Comparison of ENCODE assay signal across 8 cellular contexts in the genomic region with DNA sequence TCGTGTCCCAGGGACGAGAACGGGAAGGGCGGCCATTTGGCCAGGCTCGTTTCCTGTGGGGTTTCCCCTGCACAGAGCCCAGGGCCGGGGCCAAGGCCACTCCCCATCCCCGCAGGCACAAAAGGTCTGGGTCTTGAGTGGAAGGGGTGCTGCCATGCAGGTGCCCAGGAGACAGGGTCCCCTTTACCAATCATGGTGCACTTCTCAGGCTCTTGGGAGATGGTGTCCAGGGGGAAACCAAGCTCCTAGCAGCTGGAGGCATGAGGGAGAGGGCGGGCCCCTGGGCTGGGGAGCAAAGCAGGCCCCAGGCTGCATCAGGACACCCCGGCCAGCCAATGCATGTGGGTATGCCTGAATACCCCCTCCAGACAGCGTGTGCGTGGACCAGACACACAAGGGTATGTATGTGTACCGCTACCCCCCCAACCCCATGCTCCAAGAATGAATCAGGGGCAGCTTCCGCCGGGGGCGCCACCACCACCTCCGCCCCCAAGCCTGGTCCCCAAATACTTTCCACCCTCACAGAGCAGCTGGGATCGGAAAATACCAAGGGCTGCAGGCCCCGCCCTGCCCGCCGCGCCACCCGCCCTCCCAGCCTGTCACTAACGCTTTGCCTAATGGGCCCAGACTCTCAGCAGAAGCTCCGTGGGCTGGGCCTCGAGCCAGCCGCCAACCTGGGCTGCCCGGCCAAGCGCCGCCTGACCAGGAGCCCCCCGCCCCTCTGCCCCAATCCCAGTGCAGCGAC. TPM values are rescaled to one million over a fixed set of nuclear protein-coding genes. Genes with fewer than 3 reads are reported as not detected.
DNase-seq lines count a peak whose midpoint lies in the region; ATAC-seq and TF ChIP-seq lines count a peak whose summit lies in the region.

No MANE protein-coding gene starts in this region.

- no peak for TF ChIP-seq CTCF in GM13977 (IDR thresholded peaks at IDR 0.05; ENCODE audit: extremely low read depth, insufficient read depth, missing control alignments)

- H3K36me3 ChIP-seq in SJCRH30 (peaks cover 43% of the 10 kb centered on the region), rectal smooth muscle tissue (ENCODE audit: control insufficient read depth, insufficient read depth, low read length) (peaks cover 11% of the 10 kb centered on the region), aorta (ENCODE audit: control insufficient read depth in 1 of 2, insufficient read depth in 2 of 2, low read length in 1 of 2) (peaks cover 0 to 4% of the 10 kb centered on the region in 2 donors)

- H3K9me3 ChIP-seq in SJCRH30 (replicated peaks) = no peaks in the 10 kb centered on the region
- H3K9me3 ChIP-seq in aorta (ENCODE audit: control insufficient read depth, low read length) = no peaks in the 10 kb centered on the region

- peak overlapping the region; percentile 75 for H3K9ac ChIP-seq in rectal smooth muscle tissue (ENCODE audit: low read length)

- ATAC-seq in HG02938 (IDR thresholded peaks at IDR 0.05; ENCODE audit: unreplicated experiment) (peak; percentile 36), aorta (ENCODE audit: low FRiP score) (peak; percentile 66)

- H3K27ac ChIP-seq in SJCRH30 (peak overlapping the region; percentile 74), rectal smooth muscle tissue (ENCODE audit: low read depth, low read length) (peak overlapping the region; percentile 92), aorta (ENCODE audit: low read depth in 1 of 2, low read length in 2 of 2) (peak overlapping the region; percentile 89 to 92)

- H3K4me3 ChIP-seq in SJCRH30 = peak overlapping the region; percentile 94
- peak overlapping the region; percentile 77 for H3K4me3 ChIP-seq in rectal smooth muscle tissue (ENCODE audit: low read length)
- peak overlapping the region; percentile 22 to 93 for H3K4me3 ChIP-seq in aorta (ENCODE audit: low read length in 2 of 2)

- DNase-seq in GM13977 (ENCODE audit: low spot score) (peak; percentile 92), SJCRH30 (peak; percentile 80 to 83), glomerular visceral epithelial cell (ENCODE audit: extremely low spot score) (peak; percentile 91), aorta (peak; percentile 97), NCI-H1048 (lab: John Stamatoyannopoulos, UW) (no peak)
- peak; percentile 83 for DNase-seq in activated gamma-delta T cell treated with anti-CD3 and anti-CD28 coated beads, Interleukin-2, amount 50 U/mL, for 16 hours (ENCODE audit: low read depth)

- peaks cover 45% of the 10 kb centered on the region for H3K4me1 ChIP-seq in SJCRH30
- peaks cover 31% of the 10 kb centered on the region for H3K4me1 ChIP-seq in rectal smooth muscle tissue (ENCODE audit: control insufficient read depth, insufficient read depth, low read length)
- H3K4me1 ChIP-seq in aorta (ENCODE audit: control insufficient read depth in 1 of 2, insufficient read depth in 2 of 2, low read length in 2 of 2) = no peaks in the 10 kb centered on the region

- H3K27me3 ChIP-seq in SJCRH30 (no peaks in the 10 kb centered on the region), rectal smooth muscle tissue (ENCODE audit: control insufficient read depth, insufficient read depth, low read length) (no peaks in the 10 kb centered on the region), aorta (ENCODE audit: control insufficient read depth in 1 of 2, insufficient read depth in 2 of 2, low read length in 1 of 2) (no peaks in the 10 kb centered on the region)

- WGBS in aorta, 2 donors = 0 to 2% methylated on average over 31 of the region's 31 CpGs

- in situ Hi-C loops in GM13977 (cut with MboI; ENCODE audit: low pct_unique_long_range_greater_than_20kb, low sequenced_read_pairs, unreplicated experiment) = no loop called here

- intact Hi-C loops in aorta (cut with DNase I) = no loop called here

RNA-seq across cellular contexts. Expression of gene NANOS3, which starts 37.6 kb away (rescaled TPM):
- total RNA-seq in SJCRH30 (2014; rRNA removed; shearing (Covaris generic)) = 1.3 and 2.3 TPM in 2 replicates
- total RNA-seq in aorta = 1 to 10 TPM in 1 of 2 donors, not detected in 1; 1.0 TPM
- 1 to 10 TPM in 1 of 2 donors, not detected in 1; 2.5 TPM for polyA plus RNA-seq in aorta

RNA-seq across cellular contexts. Expression of gene ZSWIM4, which starts 44.1 kb away (rescaled TPM):
- total RNA-seq in SJCRH30 (2014; rRNA removed; shearing (Covaris generic)) = 16.8 and 18.3 TPM in 2 replicates
- total RNA-seq in aorta = 10 to 100 TPM; 11.2 to 12.1 TPM
- polyA plus RNA-seq in aorta = 1 to 10 TPM; 2.5 to 3.1 TPM
